22 cellular contexts compared by ENCODE assay signal in the genomic region with DNA sequence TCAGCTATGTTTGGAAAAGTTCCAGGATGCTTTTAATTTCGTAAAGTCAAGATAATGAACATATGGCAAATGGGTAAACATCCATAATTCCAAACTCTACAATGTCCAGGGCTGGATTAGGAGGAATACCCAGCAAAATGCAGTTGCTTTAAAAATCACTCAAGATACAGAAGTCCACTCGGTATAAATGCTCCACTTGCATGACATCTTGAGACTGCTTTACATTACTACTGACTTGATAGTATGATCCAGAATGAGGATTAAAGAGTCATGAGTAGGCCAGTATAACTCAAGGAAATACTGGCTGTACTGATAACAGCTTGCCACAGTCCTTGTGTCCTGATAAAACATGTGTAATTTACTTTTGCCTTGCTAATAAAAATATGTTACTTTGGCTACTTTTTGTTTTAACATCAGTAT. TPM values are rescaled to one million over a fixed set of nuclear protein-coding genes. Genes with fewer than 3 reads are reported as not detected.
DNase-seq lines count a peak whose midpoint lies in the region; ATAC-seq and TF ChIP-seq lines count a peak whose summit lies in the region.
"Had no signal": no experiment of that assay in that cellular context is flagged by ENCODE, and none has a peak within 500 bp of the region (broad histone marks: within the 10 kb centered on the region; RNA-seq: fewer than 3 reads in every experiment).

No MANE protein-coding gene starts in this region.

- no peaks in the 10 kb centered on the region for H3K27me3 Mint-ChIP-seq in HFFc6 (ENCODE audit: insufficient read depth)
- H3K27me3 Mint-ChIP-seq: IgD-negative memory B cell had no signal

- TF ChIP-seq CTCF in VCaP (conservative IDR thresholded peaks at IDR 0.05) (no peak), HFFc6 (IDR thresholded peaks at IDR 0.05) (no peak)

- peak; percentile 79 to 91 for DNase-seq in erythroblast (lab: John Stamatoyannopoulos, UW)
- DNase-seq in HK-2 (ENCODE audit: unreplicated experiment) = no peak
- no peak for DNase-seq in HFFc6
- no peak for DNase-seq in CD1c-positive myeloid dendritic cell (ENCODE audit: extremely low spot score)
- DNase-seq: C1 segment of cervical spinal cord; Caco-2; CD8-positive, alpha-beta T cell; DMS79 treated with DMSO at 0.1 percent for 48 hours; GF-D8; H7; NCI-H1048; NCI-H1417; NCI-H1694; NCI-H2029 treated with DMSO at 0.1 percent for 48 hours; NCI-H526 treated with DMSO at 0.1 percent for 48 hours; SHP77 treated with DMSO at 0.1 percent for 48 hours had no signal

- no peaks in the 10 kb centered on the region for H3K9me3 Mint-ChIP-seq in HFFc6
- H3K9me3 Mint-ChIP-seq: CD8-positive, alpha-beta T cell; IgD-negative memory B cell had no signal

- H3K36me3 Mint-ChIP-seq in HFFc6 (ENCODE audit: low read depth) = no peaks in the 10 kb centered on the region
- H3K36me3 Mint-ChIP-seq: IgD-negative memory B cell had no signal

- no peak overlapping the region for H3K27ac Mint-ChIP-seq in HFFc6
- H3K27ac Mint-ChIP-seq: CD8-positive, alpha-beta T cell; IgD-negative memory B cell had no signal

- no peak overlapping the region for H3K4me3 Mint-ChIP-seq in HFFc6
- H3K4me3 Mint-ChIP-seq: CD8-positive, alpha-beta T cell; IgD-negative memory B cell had no signal

- peak; percentile 38 for TF ChIP-seq POLR2A in erythroblast (IDR thresholded peaks at IDR 0.05; ENCODE audit: low read length)

- H3K4me1 Mint-ChIP-seq in HFFc6 (ENCODE audit: low read depth) = no peaks in the 10 kb centered on the region; the same call in 1 of the 2 replicates
- H3K4me1 Mint-ChIP-seq: IgD-negative memory B cell had no signal

- H3K27ac ChIP-seq in VCaP = peak overlapping the region; percentile 34

- ATAC-seq in SK-N-SH treated with all-trans-retinoic acid at 6 μM for 48 hours (no peak), GM21381 (IDR thresholded peaks at IDR 0.05; ENCODE audit: unreplicated experiment) (no peak)
- ATAC-seq: CD8-positive, alpha-beta T cell had no signal

TF ChIP-seq in SK-N-SH treated with all-trans-retinoic acid at 6 μM for 48 hours, 23 proteins besides CTCF, POLR2A, EP300 and RAD21:
- peak; percentile 57 for TF ChIP-seq TCF4 (CRISPR knock-in tag; IDR thresholded peaks at IDR 0.05; ENCODE audit: borderline replicate concordance)
- TF ChIP-seq, protein P1, sequence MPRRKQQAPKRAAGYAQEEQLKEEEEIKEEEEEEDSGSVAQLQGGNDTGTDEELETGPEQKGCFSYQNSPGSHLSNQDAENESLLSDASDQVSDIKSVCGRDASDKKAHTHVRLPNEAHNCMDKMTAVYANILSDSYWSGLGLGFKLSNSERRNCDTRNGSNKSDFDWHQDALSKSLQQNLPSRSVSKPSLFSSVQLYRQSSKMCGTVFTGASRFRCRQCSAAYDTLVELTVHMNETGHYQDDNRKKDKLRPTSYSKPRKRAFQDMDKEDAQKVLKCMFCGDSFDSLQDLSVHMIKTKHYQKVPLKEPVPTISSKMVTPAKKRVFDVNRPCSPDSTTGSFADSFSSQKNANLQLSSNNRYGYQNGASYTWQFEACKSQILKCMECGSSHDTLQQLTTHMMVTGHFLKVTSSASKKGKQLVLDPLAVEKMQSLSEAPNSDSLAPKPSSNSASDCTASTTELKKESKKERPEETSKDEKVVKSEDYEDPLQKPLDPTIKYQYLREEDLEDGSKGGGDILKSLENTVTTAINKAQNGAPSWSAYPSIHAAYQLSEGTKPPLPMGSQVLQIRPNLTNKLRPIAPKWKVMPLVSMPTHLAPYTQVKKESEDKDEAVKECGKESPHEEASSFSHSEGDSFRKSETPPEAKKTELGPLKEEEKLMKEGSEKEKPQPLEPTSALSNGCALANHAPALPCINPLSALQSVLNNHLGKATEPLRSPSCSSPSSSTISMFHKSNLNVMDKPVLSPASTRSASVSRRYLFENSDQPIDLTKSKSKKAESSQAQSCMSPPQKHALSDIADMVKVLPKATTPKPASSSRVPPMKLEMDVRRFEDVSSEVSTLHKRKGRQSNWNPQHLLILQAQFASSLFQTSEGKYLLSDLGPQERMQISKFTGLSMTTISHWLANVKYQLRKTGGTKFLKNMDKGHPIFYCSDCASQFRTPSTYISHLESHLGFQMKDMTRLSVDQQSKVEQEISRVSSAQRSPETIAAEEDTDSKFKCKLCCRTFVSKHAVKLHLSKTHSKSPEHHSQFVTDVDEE (CRISPR knock-in tag; IDR thresholded peaks at IDR 0.05) = 0 out of 2 replicates have a peak, but pooled peaks have one; percentile 27
- TF ChIP-seq, protein P2, sequence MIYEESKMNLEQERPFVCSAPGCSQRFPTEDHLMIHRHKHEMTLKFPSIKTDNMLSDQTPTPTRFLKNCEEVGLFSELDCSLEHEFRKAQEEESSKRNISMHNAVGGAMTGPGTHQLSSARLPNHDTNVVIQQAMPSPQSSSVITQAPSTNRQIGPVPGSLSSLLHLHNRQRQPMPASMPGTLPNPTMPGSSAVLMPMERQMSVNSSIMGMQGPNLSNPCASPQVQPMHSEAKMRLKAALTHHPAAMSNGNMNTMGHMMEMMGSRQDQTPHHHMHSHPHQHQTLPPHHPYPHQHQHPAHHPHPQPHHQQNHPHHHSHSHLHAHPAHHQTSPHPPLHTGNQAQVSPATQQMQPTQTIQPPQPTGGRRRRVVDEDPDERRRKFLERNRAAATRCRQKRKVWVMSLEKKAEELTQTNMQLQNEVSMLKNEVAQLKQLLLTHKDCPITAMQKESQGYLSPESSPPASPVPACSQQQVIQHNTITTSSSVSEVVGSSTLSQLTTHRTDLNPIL (CRISPR knock-in tag; IDR thresholded peaks at IDR 0.05; ENCODE audit: low read depth) = no peak

RNA-seq across cellular contexts. Expression of a gene that starts 58.3 kb away (rescaled TPM):
- total RNA-seq in HFFc6 (2021; fragmentation: NEBNext Ultra II Directional; extraction: Animal tissue kit (Norgen Biotek cat#: 25700)) = not detected
- total RNA-seq: A673; CD8-positive, alpha-beta T cell; H7; NCI-H460 had no signal

Comparison
In these comparisons a context has a peak if more than half of its experiments do, and no peak if none do; other contexts are left out.
1. DNase-seq: peak in erythroblast (2 of 2); none in HK-2 (single experiment), HFFc6 (single experiment) and CD1c-positive myeloid dendritic cell (single experiment).